19 cellular contexts compared by ENCODE assay signal in genomic region chr15:42759093-42759492, GRCh38. TPM values are rescaled to one million over a fixed set of nuclear protein-coding genes. Genes with fewer than 3 reads are reported as not detected.
A peak's percentile ranks its signal among the peaks of the same experiment; 100 is the strongest.
DNase-seq lines count a peak whose midpoint lies in the region; ATAC-seq and TF ChIP-seq lines count a peak whose summit lies in the region.
"Had no signal": no experiment of that assay in that cellular context is flagged by ENCODE, and none has a peak within 500 bp of the region (broad histone marks: within the 10 kb centered on the region; RNA-seq: fewer than 3 reads in every experiment).

No MANE protein-coding gene starts in this region.

- H4K20me1 ChIP-seq in GM23338 (replicated peaks; ENCODE audit: insufficient read depth): no peaks in the 10 kb centered on the region

- H3K4me1 ChIP-seq in GM23338 (ENCODE audit: insufficient read depth) (no peaks in the 10 kb centered on the region), psoas muscle (peaks cover 4% of the 10 kb centered on the region), mesendoderm (ENCODE audit: control insufficient read depth, low read depth, low read length) (no peaks in the 10 kb centered on the region)

- no peak overlapping the region for H3K18ac ChIP-seq in mesendoderm (ENCODE audit: low read length)

- H3K27ac Mint-ChIP-seq in GM23338: no peak overlapping the region
- H3K27ac Mint-ChIP-seq: B cell had no signal

- H2AFZ ChIP-seq in GM23338: no peak overlapping the region

- H3K36me3 ChIP-seq in GM23338 (ENCODE audit: insufficient read depth): peaks cover 3% of the 10 kb centered on the region; the same call in 1 of the 2 replicates
- no peaks in the 10 kb centered on the region for H3K36me3 ChIP-seq in psoas muscle (ENCODE audit: insufficient read depth in 1 of 2, low read depth in 1 of 2)
- no peaks in the 10 kb centered on the region for H3K36me3 ChIP-seq in mesendoderm (ENCODE audit: control insufficient read depth, insufficient read depth, low read length)

- H2AK5ac ChIP-seq in mesendoderm (ENCODE audit: low read length): no peak overlapping the region

- CTCF ChIA-PET in RWPE1 (lab: Yijun Ruan, JAX): interaction anchor here (1.4 kb wide), 1 partner anchor 17 kb away, joined by 3 read pairs; no protein-coding TSS in a partner anchor

- H3K4me3 ChIP-seq in GM23338: no peak overlapping the region
- no peak overlapping the region for H3K4me3 ChIP-seq in psoas muscle
- no peak overlapping the region for H3K4me3 ChIP-seq in mesendoderm (ENCODE audit: low read length)
- H3K4me3 ChIP-seq: SK-N-MC had no signal

- H2BK120ac ChIP-seq in mesendoderm (ENCODE audit: low read depth, low read length): no peak overlapping the region

- no peak overlapping the region for H3K23ac ChIP-seq in mesendoderm (ENCODE audit: low read length)

- H3K27ac ChIP-seq in GM23338 (ENCODE audit: low read depth): no peak overlapping the region
- peak overlapping the region; percentile 1; the same call in 1 of the 2 replicates for H3K27ac ChIP-seq in RWPE1
- H3K27ac ChIP-seq in psoas muscle: no peak overlapping the region
- H3K27ac ChIP-seq in mesendoderm (ENCODE audit: low read depth, low read length): no peak overlapping the region
- H3K27ac ChIP-seq: SK-N-MC had no signal

- 42 to 53% (median 44%) methylated on average over 2 of the region's 2 CpGs for WGBS in psoas muscle, 3 donors
- no CpG with 5 or more reads among the region's 2 CpGs for WGBS in mesendoderm (ENCODE audit: extremely low coverage, insufficient coverage, low lambda C conversion rate)

- H3K4ac ChIP-seq in mesendoderm (ENCODE audit: low read depth, low read length): no peak overlapping the region

- no peak overlapping the region for H2BK15ac ChIP-seq in mesendoderm (replicated peaks; ENCODE audit: low read depth)

- H2BK5ac ChIP-seq in mesendoderm (ENCODE audit: low read length): no peak overlapping the region

- ATAC-seq in GM23338 (peak; percentile 85), psoas muscle (peak; percentile 32 to 76 (median 62))

- H3K79me2 ChIP-seq in GM23338 (replicated peaks; ENCODE audit: insufficient read depth) (peaks cover 7% of the 10 kb centered on the region), mesendoderm (ENCODE audit: control insufficient read depth, insufficient read depth, low read length) (no peaks in the 10 kb centered on the region)

- H3K4me2 ChIP-seq in GM23338 (no peak overlapping the region), mesendoderm (ENCODE audit: low read length) (no peak overlapping the region)

- no peaks in the 10 kb centered on the region for H3F3A ChIP-seq in GM23338 (replicated peaks; ENCODE audit: low read depth)

- peaks cover 4% of the 10 kb centered on the region for H3K27me3 Mint-ChIP-seq in GM23338 (ENCODE audit: insufficient read depth, low read depth, poor library complexity)
- H3K27me3 Mint-ChIP-seq: B cell had no signal

- H4K5ac ChIP-seq in mesendoderm (ENCODE audit: low read length): no peak overlapping the region

- H3K56ac ChIP-seq in mesendoderm (ENCODE audit: low read length): no peak overlapping the region

- no peak overlapping the region for H4K8ac ChIP-seq in mesendoderm (ENCODE audit: low read depth, low read length)

- 0 out of 2 replicates have a peak, but pooled peaks cover 2% of the 10 kb centered on the region for H3K9me2 ChIP-seq in GM23338 (ENCODE audit: insufficient read depth)

- H3K9ac ChIP-seq in mesendoderm (ENCODE audit: low read length): no peak overlapping the region

- H3K79me1 ChIP-seq in mesendoderm (ENCODE audit: low read length): peaks cover 2% of the 10 kb centered on the region

- no peak for TF ChIP-seq CTCF in GM23338 (conservative IDR thresholded peaks at IDR 0.05; ENCODE audit: low read depth in 2 of 2)
- TF ChIP-seq CTCF in RWPE1 (conservative IDR thresholded peaks at IDR 0.05; ENCODE audit: low read depth): no peak
- TF ChIP-seq CTCF in psoas muscle (IDR thresholded peaks at IDR 0.05): no peak

- H3K4me3 Mint-ChIP-seq in GM23338: no peak overlapping the region
- H3K4me3 Mint-ChIP-seq: B cell, CD14-positive monocyte had no signal

- H3K27me3 ChIP-seq in GM23338 (ENCODE audit: insufficient read depth) (no peaks in the 10 kb centered on the region), psoas muscle (ENCODE audit: insufficient read depth in 3 of 3, low read length in 2 of 3) (no peaks in the 10 kb centered on the region), mesendoderm (ENCODE audit: insufficient read depth, low read length, poor library complexity) (no peaks in the 10 kb centered on the region)

- peak; percentile 7 for DNase-seq in GM23338 (ENCODE audit: low spot score)
- DNase-seq in RWPE1 (ENCODE audit: low spot score): no peak
- DNase-seq in iPS-NIHi11 (ENCODE audit: low spot score): peak; percentile 44
- no peak for DNase-seq in psoas muscle
- no peak for DNase-seq in mesendoderm
- DNase-seq in SIG-M5 (lab: John Stamatoyannopoulos, UW): no peak
- DNase-seq in AG08396 (ENCODE audit: low spot score): no peak
- DNase-seq: GDM1, KG1, NCI-H1092, NCI-H1436, NCI-H2029 treated with DMSO at 0.1 percent for 48 hours, NCI-H226, NCI-H510A treated with DMSO at 0.1 percent for 48 hours, NCI-H774, Right ventricle myocardium superior had no signal

- POLR2A ChIA-PET in RWPE1 (lab: Yijun Ruan, JAX; ENCODE audit: low non-redundant PET): no interaction called here

- peaks cover 29% of the 10 kb centered on the region for H3K36me3 Mint-ChIP-seq in GM23338 (ENCODE audit: low read depth)

- H3K4me1 Mint-ChIP-seq in GM23338: peaks cover 4% of the 10 kb centered on the region
- H3K4me1 Mint-ChIP-seq: B cell, CD14-positive monocyte had no signal

- H3K9me3 ChIP-seq in psoas muscle: peaks cover 21% of the 10 kb centered on the region

- intact Hi-C loops in psoas muscle (cut with DNase I): no loop called here

- peaks cover 24% of the 10 kb centered on the region for H3K9me3 Mint-ChIP-seq in GM23338

TF ChIP-seq in GM23338, 12 proteins besides CTCF, POLR2A, EP300 and RAD21 (continues in another document):
- TF ChIP-seq NANOG (IDR thresholded peaks at IDR 0.05; ENCODE audit: borderline replicate concordance) (no peak), EZH2 (IDR thresholded peaks at IDR 0.05; ENCODE audit: low read depth, unreplicated experiment) (no peak)
- TF ChIP-seq, protein P1, sequence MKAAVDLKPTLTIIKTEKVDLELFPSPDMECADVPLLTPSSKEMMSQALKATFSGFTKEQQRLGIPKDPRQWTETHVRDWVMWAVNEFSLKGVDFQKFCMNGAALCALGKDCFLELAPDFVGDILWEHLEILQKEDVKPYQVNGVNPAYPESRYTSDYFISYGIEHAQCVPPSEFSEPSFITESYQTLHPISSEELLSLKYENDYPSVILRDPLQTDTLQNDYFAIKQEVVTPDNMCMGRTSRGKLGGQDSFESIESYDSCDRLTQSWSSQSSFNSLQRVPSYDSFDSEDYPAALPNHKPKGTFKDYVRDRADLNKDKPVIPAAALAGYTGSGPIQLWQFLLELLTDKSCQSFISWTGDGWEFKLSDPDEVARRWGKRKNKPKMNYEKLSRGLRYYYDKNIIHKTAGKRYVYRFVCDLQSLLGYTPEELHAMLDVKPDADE (IDR thresholded peaks at IDR 0.05): no peak

RNA-seq across cellular contexts. Expression of gene CDAN1, which starts 22.2 kb away (rescaled TPM):
- 14.7 and 15.8 TPM in 2 replicates for total RNA-seq in GM23338 (2014; rRNA removed; shearing (Covaris generic))
- 6.0 and 6.6 TPM in 2 replicates for polyA plus RNA-seq in GM23338 (2016; fragmentation: Nextera tagmentation; extraction: Ambion mirVana)
- 1 to 10 TPM; 3.7 to 7.9 (median 5.2) TPM for total RNA-seq in psoas muscle
- polyA plus RNA-seq in psoas muscle: 1 to 10 TPM; 4.1 to 5.6 (median 4.8) TPM
- 4.6 TPM for polyA plus RNA-seq in mesendoderm (2013, experiment 1 of 2)
- polyA plus RNA-seq in mesendoderm (2013, experiment 2 of 2): 4.4 TPM

Comparison
In these comparisons a context has a peak if more than half of its experiments do, and no peak if none do; other contexts are left out.
1. DNase-seq: peak in GM23338 (single experiment) and iPS-NIHi11 (single experiment); none in RWPE1 (single experiment), psoas muscle (0 of 2), mesendoderm (single experiment), SIG-M5 (single experiment) and AG08396 (single experiment).